In the genomic region with DNA sequence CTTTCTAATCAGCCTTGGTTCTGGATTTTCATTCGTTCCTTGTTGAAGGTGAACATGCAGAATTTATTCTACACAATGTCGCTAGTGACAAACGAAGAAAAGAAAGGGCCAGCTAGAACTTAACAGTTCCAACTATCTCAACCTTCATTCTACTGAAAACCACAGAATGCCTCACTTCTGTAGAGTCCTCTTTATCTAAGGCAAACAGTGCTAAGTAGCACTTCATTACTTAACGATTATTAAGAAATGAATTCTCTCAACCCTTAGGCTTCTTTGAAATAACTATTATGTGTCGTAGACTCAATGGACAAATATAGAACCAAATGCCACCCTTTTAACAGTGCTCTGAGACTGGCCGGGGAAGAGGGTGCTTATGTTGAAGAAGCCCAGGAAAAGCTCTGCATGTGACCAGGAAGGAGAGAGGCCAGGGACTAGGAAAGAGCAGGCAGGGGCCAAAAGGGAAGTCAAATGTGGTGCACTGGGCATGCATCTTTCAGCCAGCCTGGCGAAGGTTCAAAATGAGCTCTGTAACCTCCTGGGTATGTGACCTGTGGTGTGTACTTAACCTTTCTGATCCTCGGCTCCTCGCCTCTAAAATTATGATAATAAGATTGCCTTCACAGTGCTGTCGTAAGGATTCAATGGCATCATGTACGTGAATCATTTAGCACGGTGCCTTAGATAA, we compare ENCODE assay signal across 24 cellular contexts. TPM values are rescaled to one million over a fixed set of nuclear protein-coding genes. Genes with fewer than 3 reads are reported as not detected.
DNase-seq lines count a peak whose midpoint lies in the region; TF ChIP-seq lines count a peak whose summit lies in the region.
"Had no signal": no experiment of that assay in that cellular context is flagged by ENCODE, and none has a peak within 500 bp of the region (broad histone marks: within the 10 kb centered on the region; RNA-seq: fewer than 3 reads in every experiment).

No MANE protein-coding gene starts in this region.

- H3K4me1 ChIP-seq in liver (ENCODE audit: control insufficient read depth in 4 of 4, insufficient read depth in 4 of 4, low read length in 3 of 4) = peaks cover 0 to 27% (median 5%) of the 10 kb centered on the region in 4 donors

- H3K9ac ChIP-seq in liver (ENCODE audit: low read depth in 1 of 2, low read length in 2 of 2) = no peak overlapping the region
- H3K9ac ChIP-seq: GM23248 had no signal

- peak overlapping the region; percentile 39 for H3K27ac Mint-ChIP-seq in type B pancreatic cell
- H3K27ac Mint-ChIP-seq: activated CD8-positive, alpha-beta T cell treated with anti-CD3 and anti-CD28 coated beads for 36 hours; activated naive CD4-positive, alpha-beta T cell treated with anti-CD3 and anti-CD28 coated beads, Interleukin-2, amount 50 U/mL, for 24 hours; effector memory CD8-positive, alpha-beta T cell; memory B cell; natural killer cell; stimulated activated naive CD8-positive, alpha-beta T cell treated with anti-CD3 and anti-CD28 coated beads, Interleukin-15, Interleukin-2, amounts not matched to agents 100 ng/mL and 50 ng/mL, for 24 hours; T-cell had no signal

- DNase-seq in NCI-H2029 treated with DMSO at 0.1 percent for 48 hours (lab: John Stamatoyannopoulos, UW) (peak; percentile 25), NCI-H2029 (lab: John Stamatoyannopoulos, UW) (no peak), astrocyte of the hippocampus (ENCODE audit: low read depth, low spot score) (peak; percentile 16), type B pancreatic cell (ENCODE audit: extremely low spot score, unreplicated experiment) (no peak), H4 (ENCODE audit: low spot score) (no peak), AG20443 (ENCODE audit: low spot score) (no peak), DMS153 (lab: John Stamatoyannopoulos, UW) (no peak)
- DNase-seq: activated CD8-positive, alpha-beta T cell treated with anti-CD3 and anti-CD28 coated beads for 36 hours; activated T-cell treated with anti-CD3 and anti-CD28 coated beads, Interleukin-2, amount 50 U/mL, for 48 hours; effector memory CD8-positive, alpha-beta T cell; GDM1; GM23248; natural killer cell; NCI-H446 treated with DMSO at 0.1 percent for 48 hours; SHP77; stimulated activated CD4-positive, alpha-beta T cell treated with anti-CD3 and anti-CD28 coated beads, Interleukin-2, amount 100 ng/mL, for 24 hours; T-cell; WERI-Rb-1 had no signal

- no peak overlapping the region for H3K4me3 ChIP-seq in liver (ENCODE audit: low read depth in 1 of 3, low read length in 3 of 3)
- H3K4me3 ChIP-seq: GM23248, pancreas had no signal

- no peak overlapping the region for H3K27ac ChIP-seq in liver (ENCODE audit: low read depth in 1 of 2, low read length in 2 of 2)
- H3K27ac ChIP-seq: 22Rv1, GM23248, WERI-Rb-1 had no signal

- TF ChIP-seq RAD21 in liver (IDR thresholded peaks at IDR 0.05) = peak in 1 of 2 donors; percentile 35

- TF ChIP-seq CTCF in liver (IDR thresholded peaks at IDR 0.05; ENCODE audit: low read depth, low read length, missing input control) (no peak), type B pancreatic cell (conservative IDR thresholded peaks at IDR 0.05) (no peak)

- no peaks in the 10 kb centered on the region for H3K9me3 ChIP-seq in liver (ENCODE audit: control insufficient read depth in 4 of 4, low read length in 3 of 4)
- H3K9me3 ChIP-seq: pancreas had no signal

- H3K36me3 ChIP-seq in liver (ENCODE audit: control insufficient read depth in 4 of 4, insufficient read depth in 3 of 4, low read depth in 1 of 4, low read length in 3 of 4) = no peaks in the 10 kb centered on the region
- H3K36me3 ChIP-seq: pancreas, WERI-Rb-1 had no signal

- no peak overlapping the region for H3K4me3 Mint-ChIP-seq in type B pancreatic cell
- H3K4me3 Mint-ChIP-seq: activated CD8-positive, alpha-beta T cell treated with anti-CD3 and anti-CD28 coated beads for 36 hours; activated naive CD4-positive, alpha-beta T cell treated with anti-CD3 and anti-CD28 coated beads, Interleukin-2, amount 50 U/mL, for 24 hours; effector memory CD8-positive, alpha-beta T cell; memory B cell; natural killer cell; stimulated activated naive CD8-positive, alpha-beta T cell treated with anti-CD3 and anti-CD28 coated beads, Interleukin-15, Interleukin-2, amounts not matched to agents 100 ng/mL and 50 ng/mL, for 24 hours; T-cell had no signal

- WGBS in liver = 63% methylated on average over 12 of the region's 12 CpGs

- peaks cover 20% of the 10 kb centered on the region for H3K4me1 Mint-ChIP-seq in type B pancreatic cell (ENCODE audit: unreplicated experiment)
- H3K4me1 Mint-ChIP-seq: activated naive CD4-positive, alpha-beta T cell treated with anti-CD3 and anti-CD28 coated beads, Interleukin-2, amount 50 U/mL, for 24 hours; memory B cell; natural killer cell; T-cell had no signal

- no peaks in the 10 kb centered on the region for H3K36me3 Mint-ChIP-seq in type B pancreatic cell
- H3K36me3 Mint-ChIP-seq: activated naive CD4-positive, alpha-beta T cell treated with anti-CD3 and anti-CD28 coated beads, Interleukin-2, amount 50 U/mL, for 24 hours; memory B cell; natural killer cell; T-cell had no signal

- H3K27me3 Mint-ChIP-seq in type B pancreatic cell = no peaks in the 10 kb centered on the region
- H3K27me3 Mint-ChIP-seq: effector memory CD8-positive, alpha-beta T cell; memory B cell; stimulated activated naive CD8-positive, alpha-beta T cell treated with anti-CD3 and anti-CD28 coated beads, Interleukin-15, Interleukin-2, amounts not matched to agents 100 ng/mL and 50 ng/mL, for 24 hours; T-cell had no signal

- no peaks in the 10 kb centered on the region for H3K9me3 Mint-ChIP-seq in type B pancreatic cell
- H3K9me3 Mint-ChIP-seq: activated CD8-positive, alpha-beta T cell treated with anti-CD3 and anti-CD28 coated beads for 36 hours; activated naive CD4-positive, alpha-beta T cell treated with anti-CD3 and anti-CD28 coated beads, Interleukin-2, amount 50 U/mL, for 24 hours; memory B cell; natural killer cell; stimulated activated naive CD8-positive, alpha-beta T cell treated with anti-CD3 and anti-CD28 coated beads, Interleukin-15, Interleukin-2, amounts not matched to agents 100 ng/mL and 50 ng/mL, for 24 hours had no signal

- H3K27me3 ChIP-seq in liver (ENCODE audit: control insufficient read depth in 4 of 4, insufficient read depth in 4 of 4, low read length in 3 of 4) = no peaks in the 10 kb centered on the region
- H3K27me3 ChIP-seq: pancreas had no signal

TF ChIP-seq in liver, 16 proteins besides CTCF, POLR2A, EP300 and RAD21:
- TF ChIP-seq SP1 (IDR thresholded peaks at IDR 0.05) (peak; percentile 16), FOXA2 (IDR thresholded peaks at IDR 0.05) (peak; percentile 26), HNF4A (conservative IDR thresholded peaks at IDR 0.05) (peak; percentile 10 to 34), MAX (IDR thresholded peaks at IDR 0.05) (peak; percentile 22), REST (IDR thresholded peaks at IDR 0.05) (no peak), RXRA (IDR thresholded peaks at IDR 0.05) (peak; percentile 22 to 39), JUND (IDR thresholded peaks at IDR 0.05) (peak in 1 of 2 donors; percentile 10), NR2F2 (IDR thresholded peaks at IDR 0.05) (peak; percentile 85)
- TF ChIP-seq, protein P1, sequence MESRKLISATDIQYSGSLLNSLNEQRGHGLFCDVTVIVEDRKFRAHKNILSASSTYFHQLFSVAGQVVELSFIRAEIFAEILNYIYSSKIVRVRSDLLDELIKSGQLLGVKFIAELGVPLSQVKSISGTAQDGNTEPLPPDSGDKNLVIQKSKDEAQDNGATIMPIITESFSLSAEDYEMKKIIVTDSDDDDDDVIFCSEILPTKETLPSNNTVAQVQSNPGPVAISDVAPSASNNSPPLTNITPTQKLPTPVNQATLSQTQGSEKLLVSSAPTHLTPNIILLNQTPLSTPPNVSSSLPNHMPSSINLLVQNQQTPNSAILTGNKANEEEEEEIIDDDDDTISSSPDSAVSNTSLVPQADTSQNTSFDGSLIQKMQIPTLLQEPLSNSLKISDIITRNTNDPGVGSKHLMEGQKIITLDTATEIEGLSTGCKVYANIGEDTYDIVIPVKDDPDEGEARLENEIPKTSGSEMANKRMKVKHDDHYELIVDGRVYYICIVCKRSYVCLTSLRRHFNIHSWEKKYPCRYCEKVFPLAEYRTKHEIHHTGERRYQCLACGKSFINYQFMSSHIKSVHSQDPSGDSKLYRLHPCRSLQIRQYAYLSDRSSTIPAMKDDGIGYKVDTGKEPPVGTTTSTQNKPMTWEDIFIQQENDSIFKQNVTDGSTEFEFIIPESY (IDR thresholded peaks at IDR 0.05) = no peak

RNA-seq across cellular contexts. Expression of gene BMP2, which starts 55.4 kb away (rescaled TPM):
- total RNA-seq in liver (1 to 10 TPM; 2.0 to 3.5 TPM), type B pancreatic cell (ENCODE audit: low replicate concordance) (12.8 and 17.9 TPM in 2 replicates)
- 1 to 10 TPM in 1 of 2 donors, under 1 TPM in 1; 0.83 to 2.0 TPM for polyA plus RNA-seq in liver
- total RNA-seq in H4 (2014; rRNA removed; shearing (Covaris generic)) = 0.97 and 1.1 TPM in 2 replicates
- total RNA-seq: activated CD8-positive, alpha-beta T cell treated with anti-CD3 and anti-CD28 coated beads for 36 hours had no signal

Comparison
In these comparisons a context has a peak if more than half of its experiments do, and no peak if none do; other contexts are left out.
1. DNase-seq: peak in NCI-H2029 treated with DMSO at 0.1 percent for 48 hours (single experiment) and astrocyte of the hippocampus (single experiment); none in NCI-H2029 (single experiment), type B pancreatic cell (single experiment), H4 (single experiment), AG20443 (single experiment) and DMS153 (single experiment).